Comparison of ENCODE assay signal across 9 cellular contexts in genomic region chr16:88649924-88650748, GRCh38. TPM values are rescaled to one million over a fixed set of nuclear protein-coding genes. Genes with fewer than 3 reads are reported as not detected.
DNase-seq lines count a peak whose midpoint lies in the region; ATAC-seq, FAIRE-seq and TF ChIP-seq lines count a peak whose summit lies in the region.
"Had no signal": no experiment of that assay in that cellular context is flagged by ENCODE, and none has a peak within 500 bp of the region (broad histone marks: within the 10 kb centered on the region; RNA-seq: fewer than 3 reads in every experiment).

No MANE protein-coding gene starts in this region.

- peak; percentile 27 for ATAC-seq in GM19035 (IDR thresholded peaks at IDR 0.05; ENCODE audit: unreplicated experiment)
- peak; percentile 5 for ATAC-seq in HG03558 (IDR thresholded peaks at IDR 0.05; ENCODE audit: extremely low read depth, unreplicated experiment)
- peak; percentile 42 to 59 (median 54) for ATAC-seq in pancreas
- ATAC-seq in GM19467 (IDR thresholded peaks at IDR 0.05; ENCODE audit: unreplicated experiment): no peak

- H3K9me3 ChIP-seq in pancreas: no peaks in the 10 kb centered on the region

- H3K36me3 ChIP-seq in pancreas: no peaks in the 10 kb centered on the region

- H3K4me3 ChIP-seq in AG09309 (ENCODE audit: control insufficient read depth, low read depth, low read length): peak overlapping the region; percentile 81
- H3K4me3 ChIP-seq in foreskin fibroblast (ENCODE audit: low read depth in 1 of 2, low read length in 2 of 2): peak overlapping the region; percentile 63 to 86
- peak overlapping the region; percentile 49 to 93 (median 70) for H3K4me3 ChIP-seq in pancreas

- no peak for FAIRE-seq in pancreas (lab: Jason Lieb, UNC)

- TF ChIP-seq CTCF in AG09309 (IDR thresholded peaks at IDR 0.05; ENCODE audit: control insufficient read depth, insufficient read depth, low read depth, low read length, missing control alignments) (no peak), foreskin fibroblast (IDR thresholded peaks at IDR 0.05; ENCODE audit: low read depth, low read length) (no peak), pancreas (IDR thresholded peaks at IDR 0.05) (no peak)

- intact Hi-C loops in pancreas (cut with DNase I): no loop called here

- H3K4me1 ChIP-seq in pancreas: peaks cover 0 to 9% (median 0%) of the 10 kb centered on the region in 3 donors

- 15 to 38% methylated on average over 30 to 37 of the region's 37 CpGs for WGBS in pancreas, 2 donors

- no peak for DNase-seq in AG09309 (ENCODE audit: low read depth)
- DNase-seq in activated CD4-positive, alpha-beta T cell treated with anti-CD3 and anti-CD28 coated beads for 48 hours: peak; percentile 51
- DNase-seq in foreskin fibroblast: peak; percentile 24 to 71
- peak in 2 of 6 donors; percentile 67 to 83 for DNase-seq in pancreas
- no peak for DNase-seq in COR-L47 (lab: John Stamatoyannopoulos, UW)

- H3K27ac ChIP-seq in pancreas: peak overlapping the region; percentile 35 to 80 (median 62)

- H3K27me3 ChIP-seq in pancreas: no peaks in the 10 kb centered on the region

RNA-seq across cellular contexts. Expression of gene CYBA, which starts 0.7 kb away (rescaled TPM):
- 100 to 1,000 TPM in 2 of 6 donors, 10 to 100 TPM in 4; 38.0 to 135 (median 58.8) TPM for total RNA-seq in pancreas
- 10 to 100 TPM; 63.3 to 85.9 TPM for polyA plus RNA-seq in pancreas

RNA-seq across cellular contexts. Expression of gene IL17C, which starts 11.8 kb away (rescaled TPM):
- not detected for total RNA-seq in pancreas
- polyA plus RNA-seq in pancreas: under 1 TPM in 1 of 2 donors, not detected in 1; 0.14 TPM
- total RNA-seq: pulmonary artery endothelial cell had no signal

RNA-seq across cellular contexts. Expression of gene MVD, which starts 12.8 kb away (rescaled TPM):
- total RNA-seq in pancreas: 10 to 100 TPM; 12.7 to 20.7 (median 15.3) TPM
- 10 to 100 TPM; 41.8 to 46.6 TPM for polyA plus RNA-seq in pancreas

RNA-seq across cellular contexts. Expression of gene SNAI3, which starts 36.2 kb away (rescaled TPM):
- total RNA-seq in pancreas: 1 to 10 TPM in 1 of 6 donors, under 1 TPM in 5; 0.19 to 1.9 (median 0.69) TPM
- polyA plus RNA-seq in pancreas: 1 to 10 TPM in 1 of 2 donors, under 1 TPM in 1; 0.72 to 1.2 TPM

RNA-seq across cellular contexts. Expression of gene RNF166, which starts 56.1 kb away (rescaled TPM):
- total RNA-seq in pancreas: 10 to 100 TPM in 4 of 6 donors, 1 to 10 TPM in 2; 9.7 to 18.0 (median 10.9) TPM
- 10 to 100 TPM; 23.4 to 40.9 TPM for polyA plus RNA-seq in pancreas

Comparison
In these comparisons a context has a peak if more than half of its experiments do, and no peak if none do; other contexts are left out.
1. DNase-seq: peak in activated CD4-positive, alpha-beta T cell treated with anti-CD3 and anti-CD28 coated beads for 48 hours (single experiment) and foreskin fibroblast (2 of 2); none in AG09309 (single experiment) and COR-L47 (single experiment).
2. Peak in every context shown above with its lines, with median percentiles within 50 percentile points of each other: H3K4me3 ChIP-seq.